10 cellular contexts compared by ENCODE assay signal in the genomic region with DNA sequence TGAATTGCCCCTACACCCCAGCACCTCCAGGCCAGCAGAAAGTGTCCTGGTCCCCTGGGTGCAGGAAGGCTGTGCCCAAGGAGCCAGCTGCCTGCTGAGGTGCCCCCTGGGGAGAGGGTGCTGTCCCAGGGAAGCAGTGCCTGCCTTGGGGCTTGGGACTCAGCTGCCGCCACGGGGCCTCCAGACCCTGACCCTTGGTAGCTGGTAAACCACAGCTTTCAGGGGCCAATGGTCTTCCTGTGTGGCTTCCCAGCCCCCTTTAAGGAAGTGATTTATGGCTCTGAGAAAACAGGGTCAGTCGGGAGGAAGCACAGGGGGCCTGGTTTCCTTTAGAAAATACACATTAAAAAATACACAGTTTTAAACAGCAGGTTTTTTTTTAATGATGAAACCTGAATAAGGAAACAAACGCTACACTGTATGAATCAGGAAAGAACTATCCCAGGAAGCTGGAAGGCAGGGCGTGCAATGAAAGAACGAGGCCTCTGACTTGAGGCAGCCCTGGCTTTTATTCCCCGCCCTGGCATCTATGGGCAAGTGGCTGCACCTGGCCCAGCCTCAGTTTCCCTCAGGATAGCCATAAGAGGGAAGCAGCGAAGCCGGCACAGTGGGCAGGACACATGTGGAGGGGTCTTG. TPM values are rescaled to one million over a fixed set of nuclear protein-coding genes. Genes with fewer than 3 reads are reported as not detected.
A peak's percentile ranks its signal among the peaks of the same experiment; 100 is the strongest.
DNase-seq lines count a peak whose midpoint lies in the region; ATAC-seq and TF ChIP-seq lines count a peak whose summit lies in the region.
"Had no signal": no experiment of that assay in that cellular context is flagged by ENCODE, and none has a peak within 500 bp of the region (broad histone marks: within the 10 kb centered on the region; RNA-seq: fewer than 3 reads in every experiment).

No MANE protein-coding gene starts in this region.

- no peak overlapping the region for H3K4me3 ChIP-seq in HCT116 (replicated peaks in 1 of 2; ENCODE audit: low read depth in 1 of 2, low read length in 2 of 2)
- no peak overlapping the region for H3K4me3 ChIP-seq in adipocyte (ENCODE audit: low read length)
- H3K4me3 ChIP-seq in skeletal muscle tissue (ENCODE audit: low read length in 3 of 3), result no peak overlapping the region

- TF ChIP-seq CTCF in HCT116 (IDR thresholded peaks at IDR 0.05 in 2 of 3, conservative IDR thresholded peaks at IDR 0.05 in 1 of 3; ENCODE audit: borderline replicate concordance in 1 of 3, insufficient read depth in 1 of 3, low read depth in 2 of 3, low read length in 2 of 3), result no peak

- H3K9me2 ChIP-seq in HCT116 (ENCODE audit: insufficient read depth), result no peaks in the 10 kb centered on the region

- no peaks in the 10 kb centered on the region for H3K79me2 ChIP-seq in HCT116 (ENCODE audit: insufficient read depth, low read length)

- H3K27ac ChIP-seq in HCT116 (ENCODE audit: low read depth, low read length) (no peak overlapping the region), skeletal muscle tissue (ENCODE audit: low read depth, low read length) (no peak overlapping the region)

- no TSS peak for BruUV-seq in HCT116 (replicated peaks; lab: Mats Ljungman, UMichigan)

- no peaks in the 10 kb centered on the region for H3K9me3 ChIP-seq in HCT116 (ENCODE audit: control insufficient read depth in 1 of 2, insufficient read depth in 1 of 2, low read depth in 1 of 2, low read length in 2 of 2)
- no peaks in the 10 kb centered on the region for H3K9me3 ChIP-seq in adipocyte (ENCODE audit: control insufficient read depth, low read length)
- H3K9me3 ChIP-seq in skeletal muscle tissue (ENCODE audit: control insufficient read depth in 3 of 3, low read length in 3 of 3), result no peaks in the 10 kb centered on the region

- no peak for TF ChIP-seq RAD21 in HCT116 (IDR thresholded peaks at IDR 0.05; ENCODE audit: low read depth)

- H3K4me1 ChIP-seq in HCT116 (ENCODE audit: control insufficient read depth in 1 of 2, insufficient read depth in 2 of 2, low read length in 2 of 2) (peaks cover 22 to 55% of the 10 kb centered on the region in 2 experiments), adipocyte (ENCODE audit: control insufficient read depth, insufficient read depth, low read length) (peaks cover 57% of the 10 kb centered on the region), skeletal muscle tissue (ENCODE audit: control insufficient read depth in 3 of 3, insufficient read depth in 3 of 3, low read length in 3 of 3) (peaks cover 48 to 72% (median 68%) of the 10 kb centered on the region in 3 donors)

- DNase-seq in HCT116 (ENCODE audit: low read depth, low spot score) (no peak), adipocyte (ENCODE audit: low read depth) (peak; percentile 83), glomerular visceral epithelial cell (ENCODE audit: extremely low spot score) (peak; percentile 41), NCI-H2171 treated with DMSO at 0.1 percent for 48 hours (lab: John Stamatoyannopoulos, UW) (no peak), globus pallidus (ENCODE audit: low spot score) (no peak), NCI-H2029 treated with DMSO at 0.1 percent for 48 hours (lab: John Stamatoyannopoulos, UW) (no peak)
- DNase-seq: nucleus accumbens had no signal

- ATAC-seq in HCT116 (no peak), HG03097 (IDR thresholded peaks at IDR 0.05; ENCODE audit: low FRiP score, unreplicated experiment) (no peak)

- RAD21 ChIA-PET in HCT116 (lab: Charles Lee; ENCODE audit: low non-redundant PET in 1 of 2, low total read pairs in 2 of 2, uncharacterized antibody in 2 of 2, unreplicated experiment in 2 of 2), result no interaction called here

- H3K36me3 ChIP-seq in HCT116 (ENCODE audit: control insufficient read depth in 1 of 2, insufficient read depth in 2 of 2, low read length in 2 of 2) (no peaks in the 10 kb centered on the region), adipocyte (ENCODE audit: control insufficient read depth, insufficient read depth, low read length, severe bottlenecking) (no peaks in the 10 kb centered on the region), skeletal muscle tissue (ENCODE audit: control insufficient read depth in 3 of 3, insufficient read depth in 3 of 3, low read length in 3 of 3) (no peaks in the 10 kb centered on the region)

- H3K27me3 ChIP-seq in HCT116 (ENCODE audit: insufficient read depth, low read length) (no peaks in the 10 kb centered on the region; the same call in 1 of the 2 replicates), adipocyte (replicated peaks; ENCODE audit: control insufficient read depth, insufficient read depth, low read length) (peaks cover 14% of the 10 kb centered on the region), skeletal muscle tissue (ENCODE audit: control insufficient read depth in 3 of 3, insufficient read depth in 3 of 3, low read length in 3 of 3) (no peaks in the 10 kb centered on the region)

- CTCF ChIA-PET in HCT116 (lab: Charles Lee), result interaction anchor here (0.5 to 1.2 kb wide), 3 partner anchors 22 to 69 kb away, joined by 3 read pairs; a partner anchor contains a TSS

- H2AFZ ChIP-seq in HCT116 (ENCODE audit: low read depth, low read length, poor library complexity, severe bottlenecking), result no peak overlapping the region

- peak overlapping the region; percentile 59 for H3K4me2 ChIP-seq in HCT116 (ENCODE audit: low read length)

- peak overlapping the region; percentile 13; the same call in 1 of the 2 replicates for H3K9ac ChIP-seq in HCT116 (ENCODE audit: low read length)
- no peak overlapping the region for H3K9ac ChIP-seq in adipocyte (ENCODE audit: low read length)
- H3K9ac ChIP-seq in skeletal muscle tissue (ENCODE audit: low read depth in 1 of 3, low read length in 3 of 3), result peak overlapping the region in 2 of 3 donors; percentile 12 to 60

- POLR2A ChIA-PET in HCT116 (lab: Charles Lee), result no interaction called here

- intact Hi-C loops in HCT116 (cut with micrococcal nuclease), result no loop called here

- no peaks in the 10 kb centered on the region for H4K20me1 ChIP-seq in HCT116 (ENCODE audit: insufficient read depth)

- no peak for TF ChIP-seq POLR2A in HCT116 (IDR thresholded peaks at IDR 0.05; ENCODE audit: borderline replicate concordance, extremely low read depth, insufficient read depth, insufficient read length)

TF ChIP-seq in HCT116, 20 proteins besides CTCF, POLR2A, EP300 and RAD21:
- TF ChIP-seq, protein P1, sequence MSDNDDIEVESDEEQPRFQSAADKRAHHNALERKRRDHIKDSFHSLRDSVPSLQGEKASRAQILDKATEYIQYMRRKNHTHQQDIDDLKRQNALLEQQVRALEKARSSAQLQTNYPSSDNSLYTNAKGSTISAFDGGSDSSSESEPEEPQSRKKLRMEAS (IDR thresholded peaks at IDR 0.05), result no peak; the same call in 1 of the 2 replicates
- peak; percentile 6; the same call in 1 of the 2 replicates for TF ChIP-seq FOSL1 (IDR thresholded peaks at IDR 0.05; ENCODE audit: low read depth)

RNA-seq across cellular contexts. Expression of a gene that starts 40.6 kb away (rescaled TPM):
- 7.4 TPM for total RNA-seq in HCT116 (2021; ENCODE audit: unreplicated experiment)
- polyA plus RNA-seq in HCT116 (2012), result 3.6 and 5.2 TPM in 2 replicates
- 37.6 TPM for total RNA-seq in skeletal muscle tissue
- polyA plus RNA-seq: IgD-negative memory B cell had no signal

Comparison
In these comparisons a context has a peak if more than half of its experiments do, and no peak if none do; other contexts are left out.
1. DNase-seq: peak in adipocyte (single experiment) and glomerular visceral epithelial cell (single experiment); none in HCT116 (single experiment), NCI-H2171 treated with DMSO at 0.1 percent for 48 hours (single experiment), globus pallidus (single experiment) and NCI-H2029 treated with DMSO at 0.1 percent for 48 hours (single experiment).